15 cellular contexts compared by ENCODE assay signal in genomic region chr4:62871057-62871456, GRCh38.
"Had no signal": no experiment of that assay in that cellular context is flagged by ENCODE, and none has a peak within 500 bp of the region (broad histone marks: within the 10 kb centered on the region; RNA-seq: fewer than 3 reads in every experiment).

No MANE protein-coding gene starts in this region.

- H3K27me3 ChIP-seq: tibial artery, uterus had no signal

- DNase-seq: activated CD4-positive, alpha-beta memory T cell treated with anti-CD3 and anti-CD28 coated beads for 36 hours; activated CD4-positive, alpha-beta T cell treated with anti-CD3 and anti-CD28 coated beads for 4 hours; activated naive CD8-positive, alpha-beta T cell treated with anti-CD3 and anti-CD28 coated beads for 36 hours; activated T-cell treated with anti-CD3 and anti-CD28 coated beads for 4 hours; amniotic stem cell; caudate nucleus; erythroblast; mammary epithelial cell; occipital lobe; posterior cingulate gyrus; stimulated activated naive CD8-positive, alpha-beta T cell treated with anti-CD3 and anti-CD28 coated beads, Interleukin-15, Interleukin-2, amounts not matched to agents 100 U/mL and 50 U/mL, for 24 hours; substantia nigra; T-helper 2 cell; tibial artery; uterus had no signal

- H3K36me3 ChIP-seq: tibial artery, uterus had no signal

- H3K27me3 Mint-ChIP-seq: activated CD4-positive, alpha-beta memory T cell treated with anti-CD3 and anti-CD28 coated beads for 36 hours; activated naive CD8-positive, alpha-beta T cell treated with anti-CD3 and anti-CD28 coated beads for 36 hours had no signal

- H3K27ac Mint-ChIP-seq: activated CD4-positive, alpha-beta memory T cell treated with anti-CD3 and anti-CD28 coated beads for 36 hours; activated naive CD8-positive, alpha-beta T cell treated with anti-CD3 and anti-CD28 coated beads for 36 hours had no signal

- H3K9me3 ChIP-seq: tibial artery, uterus had no signal

- H3K4me3 Mint-ChIP-seq: activated CD4-positive, alpha-beta memory T cell treated with anti-CD3 and anti-CD28 coated beads for 36 hours; activated naive CD8-positive, alpha-beta T cell treated with anti-CD3 and anti-CD28 coated beads for 36 hours had no signal

- H3K4me1 Mint-ChIP-seq: activated naive CD8-positive, alpha-beta T cell treated with anti-CD3 and anti-CD28 coated beads for 36 hours had no signal

- ATAC-seq: stimulated activated naive CD8-positive, alpha-beta T cell treated with anti-CD3 and anti-CD28 coated beads, Interleukin-15, Interleukin-2, amounts not matched to agents 100 U/mL and 50 U/mL, for 24 hours had no signal

- H3K36me3 Mint-ChIP-seq: activated CD4-positive, alpha-beta memory T cell treated with anti-CD3 and anti-CD28 coated beads for 36 hours; activated naive CD8-positive, alpha-beta T cell treated with anti-CD3 and anti-CD28 coated beads for 36 hours had no signal

- H3K4me1 ChIP-seq: tibial artery, uterus had no signal

- H3K27ac ChIP-seq: tibial artery, uterus had no signal

- H3K4me3 ChIP-seq: tibial artery, uterus had no signal
